ENCODE assay signal across 30 cellular contexts in the genomic region with DNA sequence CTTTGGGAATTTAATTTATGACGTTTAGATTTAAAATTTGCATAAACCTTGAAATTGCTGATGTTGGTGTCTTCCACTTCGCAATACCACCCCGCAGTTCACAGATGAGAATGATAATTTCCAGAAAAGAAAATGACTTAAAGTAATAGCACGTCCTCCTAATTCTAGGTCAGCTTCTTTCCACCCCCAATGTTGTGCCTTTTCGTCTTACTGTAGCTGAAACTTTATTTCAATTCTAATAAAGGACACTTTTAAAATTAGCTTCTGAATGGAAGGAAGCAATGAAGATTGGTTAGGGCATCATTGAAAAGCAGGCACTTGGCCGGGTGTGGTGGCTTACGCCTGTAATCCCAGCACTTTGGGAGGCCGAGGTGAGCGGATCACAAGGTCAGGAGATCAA.
"Had no signal": no experiment of that assay in that cellular context is flagged by ENCODE, and none has a peak within 500 bp of the region (broad histone marks: within the 10 kb centered on the region; RNA-seq: fewer than 3 reads in every experiment).

No MANE protein-coding gene starts in this region.

- H3K4me3 ChIP-seq: adrenal gland, ascending aorta, body of pancreas, breast epithelium, cardiac muscle cell had no signal

- H3K27me3 ChIP-seq: adrenal gland, ascending aorta, body of pancreas, brain microvascular endothelial cell, breast epithelium, cardiac muscle cell had no signal

- ATAC-seq: activated naive CD4-positive, alpha-beta T cell treated with anti-CD3 and anti-CD28 coated beads, Interleukin-2, amount 50 U/mL, for 72 hours; activated naive CD8-positive, alpha-beta T cell treated with anti-CD3 and anti-CD28 coated beads, Interleukin-2, amount 50 U/mL, for 24 hours; activated T-cell treated with anti-CD3 and anti-CD28 coated beads, Interleukin-2, amount 50 U/mL, for 4 hours; activated T-cell treated with anti-CD3 and anti-CD28 coated beads, Interleukin-2, amount 50 U/mL, for 72 hours; activated T-helper 17 cell treated with anti-CD3 and anti-CD28 coated beads, Interleukin-2, amount 50 U/mL, for 72 hours; body of pancreas had no signal

- H3K36me3 ChIP-seq: adrenal gland, ascending aorta, brain microvascular endothelial cell, breast epithelium, cardiac muscle cell had no signal

- DNase-seq: activated effector memory CD4-positive, alpha-beta T cell treated with anti-CD3 and anti-CD28 coated beads, Interleukin-2, amount 50 U/mL, for 16 hours; activated effector memory CD4-positive, alpha-beta T cell treated with Interleukin-2 at 50 U/mL for 16 hours; activated gamma-delta T cell; activated gamma-delta T cell treated with Interleukin-2 at 50 U/mL for 16 hours; activated naive CD4-positive, alpha-beta T cell; activated naive CD4-positive, alpha-beta T cell treated with anti-CD3 and anti-CD28 coated beads for 36 hours; activated naive CD4-positive, alpha-beta T cell treated with anti-CD3 and anti-CD28 coated beads, Interleukin-2, amount 10 ng/mL, durations not matched to agents 7 days and 5 days; activated naive CD4-positive, alpha-beta T cell treated with anti-CD3 and anti-CD28 coated beads, Interleukin-2, amount 50 U/mL, for 16 hours; activated naive CD4-positive, alpha-beta T cell treated with Interleukin-2 at 50 U/mL for 16 hours; activated naive CD8-positive, alpha-beta T cell treated with anti-CD3 and anti-CD28 coated beads for 36 hours; activated naive CD8-positive, alpha-beta T cell treated with anti-CD3 and anti-CD28 coated beads, Interleukin-2, amount 10 ng/mL, durations not matched to agents 7 days and 5 days; activated naive CD8-positive, alpha-beta T cell treated with anti-CD3 and anti-CD28 coated beads, Interleukin-2, amount 50 U/mL, for 24 hours; activated T-cell treated with anti-CD3 and anti-CD28 coated beads, Interleukin-2, amount 50 U/mL, for 4 hours; activated T-cell treated with anti-CD3 and anti-CD28 coated beads, Interleukin-2, amount 50 U/mL, for 48 hours; activated T-cell treated with anti-CD3 and anti-CD28 coated beads, Interleukin-2, amount 50 U/mL, for 72 hours; adrenal gland; amniotic stem cell; amygdala; anterior cingulate cortex; aorta; body of pancreas; brain microvascular endothelial cell; caudate nucleus; central memory CD4-positive, alpha-beta T cell; cerebellar nuclear complex had no signal

- H3K9me3 ChIP-seq: adrenal gland, ascending aorta, body of pancreas, breast epithelium had no signal

- H3K27ac ChIP-seq: adrenal gland, ascending aorta, body of pancreas, brain microvascular endothelial cell, breast epithelium, cardiac muscle cell had no signal
